In the genomic region with DNA sequence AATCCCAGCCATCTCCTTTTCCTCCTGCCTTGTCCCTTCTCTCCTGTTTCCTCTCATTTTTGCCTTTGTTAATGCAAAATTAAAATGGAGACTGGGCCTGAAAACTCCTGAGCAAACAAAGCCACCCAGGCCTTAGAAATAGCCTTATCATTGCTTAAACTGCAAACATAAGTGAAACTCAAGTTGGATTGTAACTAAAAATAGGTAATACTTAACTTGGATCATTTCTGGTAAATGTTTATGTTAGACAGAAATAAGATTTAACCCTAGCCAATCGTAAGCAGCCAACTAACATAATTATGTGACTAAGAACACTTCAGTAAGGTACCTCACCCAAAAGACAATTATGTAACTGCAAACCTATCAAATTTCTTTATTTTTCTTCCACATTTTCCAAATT, we compare ENCODE assay signal across 3 cellular contexts. TPM values are rescaled to one million over a fixed set of nuclear protein-coding genes. Genes with fewer than 3 reads are reported as not detected.
"Had no signal": no experiment of that assay in that cellular context is flagged by ENCODE, and none has a peak within 500 bp of the region (broad histone marks: within the 10 kb centered on the region; RNA-seq: fewer than 3 reads in every experiment).

No MANE protein-coding gene starts in this region.

RNA-seq across cellular contexts. Expression of a gene that starts 8.7 kb away (rescaled TPM):
- total RNA-seq: activated CD8-positive, alpha-beta T cell treated with anti-CD3 and anti-CD28 coated beads for 36 hours; glomerular endothelial cell had no signal

RNA-seq across cellular contexts. Expression of a gene that starts 35.7 kb away (rescaled TPM):
- total RNA-seq: glomerular endothelial cell, SK-MEL-5 had no signal
